In the genomic region with DNA sequence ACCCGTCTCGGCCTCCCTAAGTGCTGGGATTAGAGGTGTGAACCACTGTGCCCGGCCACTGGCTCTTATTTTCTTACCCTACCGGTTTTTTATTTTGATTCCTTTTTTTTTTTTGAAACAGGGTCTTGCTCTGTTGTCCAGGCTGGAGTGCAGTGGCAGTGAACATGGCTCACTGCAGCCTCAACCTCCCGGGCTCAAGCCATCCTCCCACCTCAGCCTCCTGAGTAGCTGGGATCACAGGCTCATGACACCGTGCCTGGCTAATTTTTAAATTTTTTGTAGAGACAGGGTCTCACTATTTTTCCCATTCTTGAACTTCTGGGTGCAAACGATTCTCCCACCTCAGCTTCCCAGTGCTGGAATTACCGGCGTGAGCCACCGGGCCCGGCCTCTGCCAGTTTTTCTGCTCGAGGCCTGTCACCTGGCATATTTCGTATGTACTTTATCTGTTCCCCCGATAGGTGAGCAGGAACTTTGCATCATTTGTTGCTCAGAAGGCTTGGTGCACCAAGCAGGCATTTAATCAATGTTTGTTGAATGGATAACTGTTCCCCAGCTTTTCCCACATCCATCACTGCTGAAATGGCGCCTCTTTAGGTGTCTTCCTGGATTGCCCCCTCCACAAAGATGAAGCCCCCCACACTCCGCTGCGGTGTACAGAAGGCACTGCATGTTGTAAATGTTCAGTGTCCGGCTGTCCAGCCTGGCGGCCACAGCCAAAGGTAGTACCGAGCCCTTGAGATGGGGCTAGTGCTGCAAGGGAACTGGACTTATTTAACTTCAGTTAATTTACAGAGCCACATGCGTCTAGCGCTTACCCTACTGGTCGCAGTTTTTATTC, we compare ENCODE assay signal across 8 cellular contexts. TPM values are rescaled to one million over a fixed set of nuclear protein-coding genes. Genes with fewer than 3 reads are reported as not detected.
DNase-seq lines count a peak whose midpoint lies in the region; ATAC-seq and TF ChIP-seq lines count a peak whose summit lies in the region.

No MANE protein-coding gene starts in this region.

- TF ChIP-seq CTCF in AG04450 (IDR thresholded peaks at IDR 0.05; ENCODE audit: low read depth, low read length) (no peak), LNCaP clone FGC (IDR thresholded peaks at IDR 0.05; ENCODE audit: control insufficient read depth, extremely low read depth, insufficient read depth) (no peak), coronary artery (IDR thresholded peaks at IDR 0.05) (no peak)

- POLR2A ChIA-PET in AG04450 (lab: Yijun Ruan, JAX): no interaction called here

- H3K36me3 Mint-ChIP-seq in naive B cell: no peaks in the 10 kb centered on the region

- CTCF ChIA-PET in AG04450 (lab: Charles Lee): interaction anchor here (0.7 kb wide), 1 partner anchor 816 kb away, joined by 3 read pairs; no protein-coding TSS in a partner anchor

- DNase-seq in AG04450 (ENCODE audit: low read depth, low spot score): no peak
- no peak for DNase-seq in LNCaP clone FGC (ENCODE audit: low read depth)
- no peak for DNase-seq in coronary artery (ENCODE audit: low spot score)
- DNase-seq in naive B cell: no peak
- DNase-seq in ecto neural progenitor cell (ENCODE audit: low spot score): no peak
- DNase-seq in NCI-H446 treated with DMSO at 0.1 percent for 48 hours (lab: John Stamatoyannopoulos, UW): no peak
- DNase-seq in NCI-H2029 treated with DMSO at 0.1 percent for 48 hours (lab: John Stamatoyannopoulos, UW): no peak

- H3K4me3 ChIP-seq in AG04450 (ENCODE audit: low read depth, low read length) (no peak overlapping the region), LNCaP clone FGC (ENCODE audit: low read depth, low read length) (peak overlapping the region; percentile 85), coronary artery (peak overlapping the region; percentile 94)

- no peaks in the 10 kb centered on the region for H3K27me3 Mint-ChIP-seq in naive B cell

- H3K27ac ChIP-seq in AG04450 (ENCODE audit: low read depth, low read length) (peak overlapping the region; percentile 31), coronary artery (peak overlapping the region; percentile 79 to 94)

- H3K4me1 Mint-ChIP-seq in naive B cell: peaks cover 13 to 22% (median 15%) of the 10 kb centered on the region in 3 donors

- H3K4me3 Mint-ChIP-seq in naive B cell: peak overlapping the region; percentile 86 to 99 (median 96)

- no peak for ATAC-seq in naive B cell (ENCODE audit: low read depth in 2 of 2)
- ATAC-seq in HG03025 (IDR thresholded peaks at IDR 0.05; ENCODE audit: low FRiP score, unreplicated experiment): no peak

- H3K27me3 ChIP-seq in AG04450 (ENCODE audit: control insufficient read depth, insufficient read depth, low read length): no peaks in the 10 kb centered on the region

- H3K27ac Mint-ChIP-seq in naive B cell: peak overlapping the region; percentile 97 to 100 (median 100)

- no peaks in the 10 kb centered on the region for H3K9me3 Mint-ChIP-seq in naive B cell

- no peaks in the 10 kb centered on the region; the same call in 1 of the 2 replicates for H3K9me3 ChIP-seq in AG04450 (ENCODE audit: control insufficient read depth, insufficient read depth, low read length)

RNA-seq across cellular contexts. Expression of a gene that starts 0.9 kb away (rescaled TPM):
- polyA plus RNA-seq in AG04450 (2011; rRNA removed): 6.2 and 7.4 TPM in 2 replicates
- 2.6 and 3.5 TPM in 2 replicates for polyA minus RNA-seq in AG04450 (2011; rRNA and poly(A)+ RNA removed)
- 10 to 100 TPM; 17.3 to 37.1 (median 26.3) TPM for polyA plus RNA-seq in naive B cell (ENCODE audit: low read depth in 6 of 6)

RNA-seq across cellular contexts. Expression of a gene that starts 3.6 kb away (rescaled TPM):
- polyA plus RNA-seq in AG04450 (2011; rRNA removed) (not detected in 2 replicates), naive B cell (ENCODE audit: low read depth in 6 of 6) (not detected)
- not detected in 2 replicates for polyA minus RNA-seq in AG04450 (2011; rRNA and poly(A)+ RNA removed)

RNA-seq across cellular contexts. Expression of a gene that starts 17.5 kb away (rescaled TPM):
- polyA plus RNA-seq in AG04450 (2011; rRNA removed) (15.7 and 19.1 TPM in 2 replicates), naive B cell (ENCODE audit: low read depth in 6 of 6) (10 to 100 TPM; 48.6 to 92.2 (median 61.4) TPM)
- 27.0 and 38.5 TPM in 2 replicates for polyA minus RNA-seq in AG04450 (2011; rRNA and poly(A)+ RNA removed)

RNA-seq across cellular contexts. Expression of a gene that starts 41.2 kb away (rescaled TPM):
- 6.2 and 8.4 TPM in 2 replicates for polyA plus RNA-seq in AG04450 (2011; rRNA removed)
- 5.5 and 8.4 TPM in 2 replicates for polyA minus RNA-seq in AG04450 (2011; rRNA and poly(A)+ RNA removed)
- 10 to 100 TPM in 2 of 6 donors, 1 to 10 TPM in 4; 5.2 to 23.9 (median 6.6) TPM for polyA plus RNA-seq in naive B cell (ENCODE audit: low read depth in 6 of 6)

RNA-seq across cellular contexts. Expression of a gene that starts 47.9 kb away (rescaled TPM):
- polyA plus RNA-seq in AG04450 (2011; rRNA removed): 0.02 and 0.06 TPM in 2 replicates
- polyA minus RNA-seq in AG04450 (2011; rRNA and poly(A)+ RNA removed): not detected in 2 replicates
- under 1 TPM in 2 of 6 donors, not detected in 4; 0.16 to 0.26 TPM for polyA plus RNA-seq in naive B cell (ENCODE audit: low read depth in 6 of 6)
